In the genomic region with DNA sequence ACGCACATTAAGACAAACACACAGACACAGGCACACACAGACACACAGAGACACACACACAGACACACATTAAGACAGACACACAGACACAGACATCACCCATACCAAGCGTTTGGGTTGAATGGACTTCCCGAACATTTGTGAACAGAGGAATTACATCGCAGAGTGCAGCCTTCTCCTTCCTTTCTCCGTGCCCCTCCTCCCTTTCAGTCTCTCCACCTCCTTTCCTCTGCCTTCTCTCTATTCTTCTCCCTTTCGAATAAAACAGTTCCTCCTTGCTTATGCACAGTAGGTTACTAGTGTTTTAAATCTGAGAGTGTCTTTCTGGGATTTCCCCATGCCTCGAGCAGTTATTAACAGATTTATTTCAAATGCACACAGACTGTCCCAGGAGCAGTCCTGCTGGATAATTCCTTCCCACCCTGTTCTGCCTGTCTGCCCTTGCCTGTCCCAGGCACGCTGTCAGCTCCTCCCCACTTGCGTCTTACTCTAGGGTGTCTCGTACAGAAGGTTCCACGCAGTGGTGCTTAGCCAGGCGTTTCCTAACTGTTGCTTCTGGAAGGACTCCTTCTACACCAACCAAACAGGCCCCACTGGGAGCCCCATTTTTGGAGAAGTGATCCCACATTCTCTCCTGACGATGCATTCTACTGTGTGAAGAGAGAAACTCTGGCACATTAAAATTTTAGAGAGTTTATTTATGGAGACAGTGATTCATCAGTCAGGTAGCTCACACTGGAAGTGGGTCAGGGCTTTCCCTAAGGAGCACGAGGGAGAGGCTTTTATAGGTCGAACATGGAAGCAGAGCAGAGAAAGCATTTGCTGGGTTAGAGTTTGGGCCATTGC, we compare ENCODE assay signal across 9 cellular contexts.
DNase-seq lines count a peak whose midpoint lies in the region; ATAC-seq and TF ChIP-seq lines count a peak whose summit lies in the region.
"Had no signal": no experiment of that assay in that cellular context is flagged by ENCODE, and none has a peak within 500 bp of the region (broad histone marks: within the 10 kb centered on the region; RNA-seq: fewer than 3 reads in every experiment).

No MANE protein-coding gene starts in this region.

- no peak for TF ChIP-seq POLR2A in prostate gland (IDR thresholded peaks at IDR 0.05)

- ATAC-seq in GM21737 (IDR thresholded peaks at IDR 0.05; ENCODE audit: unreplicated experiment) (no peak), GM21576 (IDR thresholded peaks at IDR 0.05; ENCODE audit: unreplicated experiment) (no peak)

- intact Hi-C loops in head of caudate nucleus (cut with DNase I) (no loop called here), prostate gland (cut with DNase I) (loop anchor here (2.0 kb wide), 1 partner anchor 207 kb away; no protein-coding TSS in a partner anchor)

- WGBS in prostate gland = 14% methylated on average over 15 of the region's 15 CpGs

- CTCF ChIA-PET in RWPE1 (lab: Yijun Ruan, JAX) = interaction anchor here (1.5 kb wide), 1 partner anchor 208 kb away, joined by 10 read pairs; no protein-coding TSS in a partner anchor

- no peaks in the 10 kb centered on the region for H3K36me3 ChIP-seq in prostate gland

- H3K4me1 ChIP-seq in prostate gland (replicated peaks) = peaks cover 14% of the 10 kb centered on the region

- H3K27me3 ChIP-seq in prostate gland (replicated peaks; ENCODE audit: insufficient read depth) = no peaks in the 10 kb centered on the region

- TF ChIP-seq CTCF in AG10803 (conservative IDR thresholded peaks at IDR 0.05; ENCODE audit: low read length) = no peak
- no peak for TF ChIP-seq CTCF in RWPE1 (conservative IDR thresholded peaks at IDR 0.05; ENCODE audit: low read depth)
- TF ChIP-seq CTCF in prostate gland (IDR thresholded peaks at IDR 0.05) = no peak

- H3K27ac ChIP-seq in RWPE1 (peak overlapping the region; percentile 60), prostate gland (peak overlapping the region; percentile 27 to 80)

- H3K4me3 ChIP-seq in AG10803 (ENCODE audit: low read length) = no peak overlapping the region
- peak overlapping the region in 1 of 2 donors; percentile 5 for H3K4me3 ChIP-seq in prostate gland

- POLR2A ChIA-PET in RWPE1 (lab: Yijun Ruan, JAX; ENCODE audit: low non-redundant PET) = no interaction called here

- H3K9me3 ChIP-seq in prostate gland = no peaks in the 10 kb centered on the region

- peak; percentile 11 for DNase-seq in AG10803 (ENCODE audit: low read depth)
- DNase-seq in RWPE1 (ENCODE audit: low spot score) = peak; percentile 59
- peak; percentile 12 to 76 (median 40) for DNase-seq in head of caudate nucleus
- DNase-seq in prostate gland (ENCODE audit: low spot score) = peak; percentile 68
- no peak for DNase-seq in epidermal melanocyte (ENCODE audit: insufficient read length, low spot score)
- DNase-seq in SHP77 treated with DMSO at 0.1 percent for 48 hours (lab: John Stamatoyannopoulos, UW) = no peak
- DNase-seq: endodermal cell had no signal

Comparison
In these comparisons a context has a peak if more than half of its experiments do, and no peak if none do; other contexts are left out.
1. DNase-seq: peak in AG10803 (single experiment), RWPE1 (single experiment), head of caudate nucleus (42 of 42) and prostate gland (single experiment); none in epidermal melanocyte (single experiment) and SHP77 treated with DMSO at 0.1 percent for 48 hours (single experiment).